ENCODE assay signal across 8 cellular contexts in the genomic region with DNA sequence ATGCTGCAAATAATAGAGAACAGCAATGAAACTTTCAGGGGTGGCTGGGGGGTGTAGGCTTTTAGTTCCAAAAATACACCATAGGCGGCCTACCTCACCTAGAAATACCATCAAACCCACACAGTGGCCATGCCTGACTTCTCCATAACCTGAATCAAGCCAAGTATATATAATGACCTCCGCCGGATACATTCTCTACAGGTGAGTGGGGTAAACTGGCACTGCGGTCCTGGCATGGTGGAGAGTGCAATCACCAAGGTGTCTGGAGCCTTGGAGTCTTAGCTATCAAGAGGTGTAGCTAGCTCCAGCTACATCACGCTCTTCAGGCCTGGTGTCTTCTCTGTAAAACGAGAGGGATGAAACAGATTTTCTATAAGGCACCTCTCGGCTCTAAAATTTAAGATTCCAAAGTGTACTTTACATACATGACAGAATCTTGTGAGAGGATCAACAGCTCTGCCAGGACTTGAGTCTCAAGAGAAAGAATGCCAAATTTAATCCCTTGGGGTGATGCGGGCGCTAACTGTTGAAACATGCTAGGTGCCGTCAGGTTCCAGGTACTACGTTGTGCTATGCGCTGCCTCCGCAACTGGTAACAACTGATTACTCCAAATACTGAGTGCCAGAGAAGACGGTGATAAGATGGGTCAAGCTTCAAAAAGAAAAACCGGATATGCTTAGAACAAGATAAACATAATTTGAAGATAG. TPM values are rescaled to one million over a fixed set of nuclear protein-coding genes. Genes with fewer than 3 reads are reported as not detected.
DNase-seq lines count a peak whose midpoint lies in the region; ATAC-seq and TF ChIP-seq lines count a peak whose summit lies in the region.

No MANE protein-coding gene starts in this region.

- DNase-seq in CD8-positive, alpha-beta T cell, result peak in 4 of 7 experiments; percentile 33 to 57 (median 37)
- DNase-seq in Karpas-422 (peak; percentile 81), osteoblast (ENCODE audit: insufficient read length, low spot score, missing footprints) (no peak), activated gamma-delta T cell (lab: John Stamatoyannopoulos, UW) (no peak)
- DNase-seq in activated CD8-positive, alpha-beta memory T cell treated with anti-CD3 and anti-CD28 coated beads, Interleukin-2, amount 10 ng/mL, durations not matched to agents 7 days and 5 days, result peak; percentile 54

- peak overlapping the region; percentile 97 for H3K9ac ChIP-seq in Karpas-422 (ENCODE audit: low read length)

- H3K27me3 ChIP-seq in CD8-positive, alpha-beta T cell (ENCODE audit: insufficient read depth, low read length), result no peaks in the 10 kb centered on the region
- no peaks in the 10 kb centered on the region for H3K27me3 ChIP-seq in Karpas-422 (ENCODE audit: low read length)
- H3K27me3 ChIP-seq in osteoblast (ENCODE audit: insufficient read depth, low read length), result no peaks in the 10 kb centered on the region

- no peak for ATAC-seq in CD8-positive, alpha-beta T cell
- ATAC-seq in activated CD8-positive, alpha-beta memory T cell treated with anti-CD3 and anti-CD28 coated beads, Interleukin-2, amount 10 ng/mL, durations not matched to agents 7 days and 5 days, result no peak
- ATAC-seq in esophagus mucosa (peak; percentile 34), HG03108 (IDR thresholded peaks at IDR 0.05; ENCODE audit: unreplicated experiment) (no peak), HG02870 (IDR thresholded peaks at IDR 0.05; ENCODE audit: unreplicated experiment) (no peak)

- POLR2A ChIA-PET in CD8-positive, alpha-beta T cell (lab: Charles Lee), result interaction anchor here (0.7 to 5.3 kb wide), 13 partner anchors 9 to 860 kb away, joined by 4 to 72 read pairs (median 7); partner anchors contain the start of genes AKAP5, HSPA2, MTHFD1 and WDR89

- no peaks in the 10 kb centered on the region for H3K27me3 Mint-ChIP-seq in CD8-positive, alpha-beta T cell (ENCODE audit: low read depth)
- no peaks in the 10 kb centered on the region for H3K27me3 Mint-ChIP-seq in activated CD8-positive, alpha-beta memory T cell treated with anti-CD3 and anti-CD28 coated beads, Interleukin-2, amount 10 ng/mL, durations not matched to agents 7 days and 5 days

- no peak for TF ChIP-seq CTCF in CD8-positive, alpha-beta T cell (IDR thresholded peaks at IDR 0.05)
- TF ChIP-seq CTCF in osteoblast (IDR thresholded peaks at IDR 0.05; ENCODE audit: extremely low read depth, low read depth, low read length), result no peak

- H3K4me3 ChIP-seq in CD8-positive, alpha-beta T cell (ENCODE audit: low read depth, low read length), result peak overlapping the region; percentile 70
- H3K4me3 ChIP-seq in Karpas-422 (ENCODE audit: low read length) (peak overlapping the region; percentile 77), osteoblast (ENCODE audit: insufficient read depth, low read length) (peak overlapping the region; percentile 88)

- H3K9me2 ChIP-seq in Karpas-422 (replicated peaks; ENCODE audit: insufficient read depth, low read length), result no peaks in the 10 kb centered on the region

- H3K27ac ChIP-seq in CD8-positive, alpha-beta T cell (ENCODE audit: low read depth, low read length), result peak overlapping the region; percentile 99
- H3K27ac ChIP-seq in Karpas-422 (ENCODE audit: low read length) (peak overlapping the region; percentile 96), osteoblast (ENCODE audit: low read depth, low read length) (peak overlapping the region; percentile 89)

- peak overlapping the region; percentile 91 for H3K4me3 Mint-ChIP-seq in CD8-positive, alpha-beta T cell
- H3K4me3 Mint-ChIP-seq in activated CD8-positive, alpha-beta memory T cell treated with anti-CD3 and anti-CD28 coated beads, Interleukin-2, amount 10 ng/mL, durations not matched to agents 7 days and 5 days, result peak overlapping the region; percentile 91

- peaks cover 38% of the 10 kb centered on the region for H3K36me3 Mint-ChIP-seq in CD8-positive, alpha-beta T cell
- peaks cover 56% of the 10 kb centered on the region for H3K36me3 Mint-ChIP-seq in activated CD8-positive, alpha-beta memory T cell treated with anti-CD3 and anti-CD28 coated beads, Interleukin-2, amount 10 ng/mL, durations not matched to agents 7 days and 5 days

- intact Hi-C loops in CD8-positive, alpha-beta T cell (cut with DNase I, micrococcal nuclease), result loop anchor here (1.0 to 5.0 kb wide), 10 partner anchors 9 to 960 kb away; partner anchors contain the start of genes HSPA2 (in 2 of the 2), MTHFD1 (in 2 of the 2), CHURC1 (in 1 of the 2) and MAX (in 1 of the 2)

- H2AFZ ChIP-seq in Karpas-422 (ENCODE audit: low read length) (peak overlapping the region; percentile 27; the same call in 1 of the 2 replicates), osteoblast (ENCODE audit: low read length) (peak overlapping the region; percentile 85)

- H3K4me1 ChIP-seq in CD8-positive, alpha-beta T cell (ENCODE audit: insufficient read depth, low read length), result peaks cover 56% of the 10 kb centered on the region
- peaks cover 52% of the 10 kb centered on the region for H3K4me1 ChIP-seq in Karpas-422 (ENCODE audit: low read length)
- H3K4me1 ChIP-seq in osteoblast (ENCODE audit: insufficient read depth, low read length), result peaks cover 36% of the 10 kb centered on the region

- H4K20me1 ChIP-seq in Karpas-422 (ENCODE audit: insufficient read depth, low read depth, low read length) (no peaks in the 10 kb centered on the region; the same call in 1 of the 2 replicates), osteoblast (ENCODE audit: insufficient read depth, low read length) (peaks cover 22% of the 10 kb centered on the region)

- peak overlapping the region; percentile 98 for H3K4me2 ChIP-seq in Karpas-422 (ENCODE audit: low read depth, low read length, poor library complexity, severe bottlenecking)
- H3K4me2 ChIP-seq in osteoblast (ENCODE audit: insufficient read depth, low read length), result peak overlapping the region; percentile 97

- peaks cover 61% of the 10 kb centered on the region for H3K4me1 Mint-ChIP-seq in CD8-positive, alpha-beta T cell (ENCODE audit: low read depth)
- H3K4me1 Mint-ChIP-seq in activated CD8-positive, alpha-beta memory T cell treated with anti-CD3 and anti-CD28 coated beads, Interleukin-2, amount 10 ng/mL, durations not matched to agents 7 days and 5 days, result peaks cover 43% of the 10 kb centered on the region

- H3K9me3 ChIP-seq in CD8-positive, alpha-beta T cell (ENCODE audit: low read length), result no peaks in the 10 kb centered on the region
- H3K9me3 ChIP-seq in Karpas-422 (ENCODE audit: low read length) (no peaks in the 10 kb centered on the region), osteoblast (ENCODE audit: low read depth, low read length) (no peaks in the 10 kb centered on the region)

- H3K79me2 ChIP-seq in Karpas-422 (ENCODE audit: low read length) (peaks cover 79% of the 10 kb centered on the region), osteoblast (ENCODE audit: insufficient read depth, low read length) (peaks cover 67% of the 10 kb centered on the region)

- H3K9me3 Mint-ChIP-seq in CD8-positive, alpha-beta T cell, result no peaks in the 10 kb centered on the region
- H3K9me3 Mint-ChIP-seq in activated CD8-positive, alpha-beta memory T cell treated with anti-CD3 and anti-CD28 coated beads, Interleukin-2, amount 10 ng/mL, durations not matched to agents 7 days and 5 days (ENCODE audit: low read depth), result no peaks in the 10 kb centered on the region

- H3K36me3 ChIP-seq in CD8-positive, alpha-beta T cell (ENCODE audit: insufficient read depth, low read length), result peaks cover 2% of the 10 kb centered on the region
- peaks cover 11% of the 10 kb centered on the region for H3K36me3 ChIP-seq in Karpas-422 (ENCODE audit: insufficient read depth, low read length)
- peaks cover 2% of the 10 kb centered on the region for H3K36me3 ChIP-seq in osteoblast (ENCODE audit: insufficient read depth, low read length)

- peak overlapping the region; percentile 100 for H3K27ac Mint-ChIP-seq in CD8-positive, alpha-beta T cell
- peak overlapping the region; percentile 99 for H3K27ac Mint-ChIP-seq in activated CD8-positive, alpha-beta memory T cell treated with anti-CD3 and anti-CD28 coated beads, Interleukin-2, amount 10 ng/mL, durations not matched to agents 7 days and 5 days

- CTCF ChIA-PET in CD8-positive, alpha-beta T cell (lab: Charles Lee), result interaction anchor here (0.9 to 3.4 kb wide), 5 partner anchors 9 to 72 kb away, joined by 3 to 24 read pairs (median 9); no protein-coding TSS in a partner anchor
- CTCF ChIA-PET in activated CD8-positive, alpha-beta memory T cell treated with anti-CD3 and anti-CD28 coated beads, Interleukin-2, amount 10 ng/mL, durations not matched to agents 7 days and 5 days (lab: Charles Lee), result interaction anchor here (0.6 to 3.3 kb wide), 12 partner anchors 9 to 978 kb away, joined by 3 to 22 read pairs (median 4); no protein-coding TSS in a partner anchor

RNA-seq across cellular contexts. Expression of gene ZBTB25, which starts 1.0 kb away (rescaled TPM):
- total RNA-seq in CD8-positive, alpha-beta T cell, result 10 to 100 TPM; 42.3 to 43.8 TPM
- total RNA-seq in Karpas-422 (2014; rRNA removed; shearing (Covaris generic); ENCODE audit: low replicate concordance), result 19.6 and 26.3 TPM in 2 replicates
- total RNA-seq in activated CD8-positive, alpha-beta memory T cell treated with anti-CD3 and anti-CD28 coated beads, Interleukin-2, amount 10 ng/mL, durations not matched to agents 7 days and 5 days, result 10 to 100 TPM; 31.4 to 42.8 TPM
- total RNA-seq in esophagus mucosa (5.9 TPM), osteoblast (9.8 and 10.6 TPM in 2 replicates)

RNA-seq across cellular contexts. Expression of gene ZBTB1, which starts 1.9 kb away (rescaled TPM):
- 100 to 1,000 TPM; 200 to 205 TPM for total RNA-seq in CD8-positive, alpha-beta T cell
- 61.2 and 97.5 TPM in 2 replicates for total RNA-seq in Karpas-422 (2014; rRNA removed; shearing (Covaris generic); ENCODE audit: low replicate concordance)
- total RNA-seq in activated CD8-positive, alpha-beta memory T cell treated with anti-CD3 and anti-CD28 coated beads, Interleukin-2, amount 10 ng/mL, durations not matched to agents 7 days and 5 days, result 10 to 100 TPM; 73.3 to 84.2 TPM
- total RNA-seq in esophagus mucosa (16.5 TPM), osteoblast (60.4 and 67.7 TPM in 2 replicates)

RNA-seq across cellular contexts. Expression of gene AKAP5, which starts 37.3 kb away (rescaled TPM):
- 1 to 10 TPM; 3.7 TPM for total RNA-seq in CD8-positive, alpha-beta T cell
- 0.22 and 0.56 TPM in 2 replicates for total RNA-seq in Karpas-422 (2014; rRNA removed; shearing (Covaris generic); ENCODE audit: low replicate concordance)
- 10 to 100 TPM in 1 of 2 experiments, 1 to 10 TPM in 1; 8.8 to 23.2 TPM for total RNA-seq in activated CD8-positive, alpha-beta memory T cell treated with anti-CD3 and anti-CD28 coated beads, Interleukin-2, amount 10 ng/mL, durations not matched to agents 7 days and 5 days
- total RNA-seq in esophagus mucosa (0.16 TPM), osteoblast (0.59 and 1.1 TPM in 2 replicates)

RNA-seq across cellular contexts. Expression of gene HSPA2, which starts 37.9 kb away (rescaled TPM):
- 1 to 10 TPM; 2.1 to 2.6 TPM for total RNA-seq in CD8-positive, alpha-beta T cell
- 0.15 and 0.22 TPM in 2 replicates for total RNA-seq in Karpas-422 (2014; rRNA removed; shearing (Covaris generic); ENCODE audit: low replicate concordance)
- total RNA-seq in activated CD8-positive, alpha-beta memory T cell treated with anti-CD3 and anti-CD28 coated beads, Interleukin-2, amount 10 ng/mL, durations not matched to agents 7 days and 5 days, result 1 to 10 TPM; 7.2 to 7.3 TPM
- total RNA-seq in esophagus mucosa (14.0 TPM), osteoblast (1.8 and 4.0 TPM in 2 replicates)

RNA-seq across cellular contexts. Expression of gene PPP1R36, which starts 47.1 kb away (rescaled TPM):
- total RNA-seq in CD8-positive, alpha-beta T cell, result under 1 TPM in 1 of 2 experiments, not detected in 1; 0.22 TPM
- total RNA-seq in Karpas-422 (2014; rRNA removed; shearing (Covaris generic); ENCODE audit: low replicate concordance), result 0.18 and 1.7 TPM in 2 replicates
- total RNA-seq in activated CD8-positive, alpha-beta memory T cell treated with anti-CD3 and anti-CD28 coated beads, Interleukin-2, amount 10 ng/mL, durations not matched to agents 7 days and 5 days, result not detected
- total RNA-seq in esophagus mucosa (0.20 TPM), osteoblast (0.88 and 1.1 TPM in 2 replicates)

Comparison
In these comparisons a context has a peak if more than half of its experiments do, and no peak if none do; other contexts are left out.
1. DNase-seq: peak in CD8-positive, alpha-beta T cell (4 of 7), Karpas-422 (single experiment) and activated CD8-positive, alpha-beta memory T cell treated with anti-CD3 and anti-CD28 coated beads, Interleukin-2, amount 10 ng/mL, durations not matched to agents 7 days and 5 days (single experiment); none in osteoblast (single experiment) and activated gamma-delta T cell (single experiment).
2. Peak in every context shown above with its lines, with median percentiles within 50 percentile points of each other: H3K27ac ChIP-seq and H3K4me3 ChIP-seq.